Comparison of ENCODE assay signal across 8 cellular contexts in the genomic region with DNA sequence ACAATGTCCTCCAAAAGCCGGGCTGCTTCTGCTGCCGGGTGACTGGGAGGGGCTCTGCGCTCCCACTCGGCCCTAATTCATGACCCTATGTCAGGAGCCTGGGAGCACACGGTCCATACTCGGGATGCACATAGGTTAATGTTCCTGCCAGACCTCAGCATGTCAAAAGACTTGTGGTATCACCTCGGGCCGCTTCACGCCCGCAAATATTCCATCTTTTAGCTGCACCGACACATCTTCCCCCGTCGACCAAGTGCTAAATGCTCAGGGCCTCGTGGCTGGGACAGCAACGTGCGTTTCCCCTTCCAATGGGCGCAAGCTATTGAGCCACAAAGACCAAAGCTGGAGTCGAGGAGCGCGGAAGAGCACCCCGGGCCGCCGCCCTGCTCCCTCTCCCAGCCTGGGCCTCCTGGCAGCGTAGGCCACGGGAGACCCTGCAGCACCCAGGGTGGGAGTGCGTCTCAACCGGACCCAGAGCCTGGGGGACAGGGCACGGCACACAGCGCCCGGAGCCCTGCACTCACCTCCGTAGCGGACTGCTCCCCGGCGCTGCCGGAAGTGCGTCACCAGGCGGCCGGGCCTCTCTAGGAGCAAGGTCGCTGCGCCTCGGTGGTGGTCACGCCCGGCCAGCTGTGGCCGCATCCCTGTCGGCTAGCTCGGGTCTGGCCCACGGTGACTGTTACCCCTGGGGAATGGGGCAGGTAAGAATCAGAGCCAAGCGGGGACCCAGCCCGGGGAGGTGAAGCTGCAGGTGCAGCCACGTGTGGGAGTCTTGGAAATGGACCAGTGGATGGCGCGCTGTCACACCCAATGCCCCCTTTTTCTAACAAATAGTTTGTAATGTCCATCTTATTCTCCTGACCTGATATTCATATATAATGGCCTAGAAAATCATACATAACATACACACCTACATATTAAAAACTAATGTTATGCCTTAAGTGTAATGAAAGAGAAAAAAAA. TPM values are rescaled to one million over a fixed set of nuclear protein-coding genes. Genes with fewer than 3 reads are reported as not detected.
A peak's percentile ranks its signal among the peaks of the same experiment; 100 is the strongest.
DNase-seq lines count a peak whose midpoint lies in the region; ATAC-seq and TF ChIP-seq lines count a peak whose summit lies in the region.

A gene (minus strand): TSS at position 562 of the 963 bp plus-strand sequence. CDS start 5,451 bp downstream, outside the sequence.

- H3K9ac ChIP-seq in HUES48 (ENCODE audit: low read depth, low read length): peak within 1 kb of the TSS; percentile 94

- peak within 1 kb of the TSS; percentile 76 for H3K27ac ChIP-seq in HUES48 (ENCODE audit: low read depth, low read length)
- H3K27ac ChIP-seq in Peyer's patch: peak within 1 kb of the TSS; percentile 83 to 87 (median 86)
- peak within 1 kb of the TSS; percentile 87 for H3K27ac ChIP-seq in naive thymus-derived CD4-positive, alpha-beta T cell (ENCODE audit: low read depth, low read length)

- peak within 1 kb of the TSS; percentile 96 for H3K4me3 ChIP-seq in HUES48 (ENCODE audit: low read depth, low read length)
- H3K4me3 ChIP-seq in Peyer's patch: peak within 1 kb of the TSS; percentile 63 to 91 (median 80)
- peak within 1 kb of the TSS; percentile 92 for H3K4me3 ChIP-seq in naive thymus-derived CD4-positive, alpha-beta T cell (ENCODE audit: low read length)

- ATAC-seq in GM21381 (IDR thresholded peaks at IDR 0.05; ENCODE audit: unreplicated experiment): peak; percentile 97
- ATAC-seq in naive thymus-derived CD4-positive, alpha-beta T cell: peak; percentile 99
- ATAC-seq in stimulated activated memory B cell treated with anti-CD40 and anti-IgM and Interleukin-4, amounts not matched to agents 10 μg/mL and 1 μg/mL and 100 μg/mL, for 72 hours: peak; percentile 100

- H3K9me3 Mint-ChIP-seq in naive thymus-derived CD4-positive, alpha-beta T cell: peaks cover 0 to 3% (median 0%) of the 10 kb centered on the region in 11 donors
- no peaks in the 10 kb centered on the region for H3K9me3 Mint-ChIP-seq in stimulated activated memory B cell treated with anti-CD40 and anti-IgM and Interleukin-4, amounts not matched to agents 10 μg/mL and 1 μg/mL and 100 μg/mL, for 72 hours

- no peaks in the 10 kb centered on the region for H3K36me3 ChIP-seq in HUES48 (ENCODE audit: control insufficient read depth, insufficient read depth, low read length)
- no peaks in the 10 kb centered on the region for H3K36me3 ChIP-seq in Peyer's patch
- peaks cover 0 to 6% (median 0%) of the 10 kb centered on the region in 3 experiments for H3K36me3 ChIP-seq in naive thymus-derived CD4-positive, alpha-beta T cell (ENCODE audit: control insufficient read depth in 2 of 3, insufficient read depth in 3 of 3, low read length in 3 of 3)

- TF ChIP-seq POLR2A in Peyer's patch (IDR thresholded peaks at IDR 0.05): peak; percentile 49 to 52

- no peaks in the 10 kb centered on the region for H3K9me3 ChIP-seq in HUES48 (ENCODE audit: control insufficient read depth, insufficient read depth, low read length)
- H3K9me3 ChIP-seq in Peyer's patch: no peaks in the 10 kb centered on the region
- no peaks in the 10 kb centered on the region for H3K9me3 ChIP-seq in naive thymus-derived CD4-positive, alpha-beta T cell (ENCODE audit: control insufficient read depth in 2 of 3, low read length in 3 of 3)

- H3K4me1 ChIP-seq in HUES48 (ENCODE audit: control insufficient read depth, insufficient read depth, low read length) (no peaks in the 10 kb centered on the region), Peyer's patch (peaks cover 0 to 20% (median 0%) of the 10 kb centered on the region in 4 donors)
- peaks cover 4 to 6% of the 10 kb centered on the region in 2 donors for H3K4me1 ChIP-seq in naive thymus-derived CD4-positive, alpha-beta T cell (ENCODE audit: control insufficient read depth in 2 of 2, insufficient read depth in 2 of 2, low read length in 2 of 2)

- peaks cover 0 to 4% (median 2%) of the 10 kb centered on the region in 5 donors for H3K36me3 Mint-ChIP-seq in naive thymus-derived CD4-positive, alpha-beta T cell
- peaks cover 5% of the 10 kb centered on the region for H3K36me3 Mint-ChIP-seq in stimulated activated memory B cell treated with anti-CD40 and anti-IgM and Interleukin-4, amounts not matched to agents 10 μg/mL and 1 μg/mL and 100 μg/mL, for 72 hours

- POLR2A ChIA-PET in naive thymus-derived CD4-positive, alpha-beta T cell (lab: Charles Lee): interaction anchor here (0.5 to 3.7 kb wide), 5 partner anchors 17 to 102 kb away, joined by 4 to 36 read pairs (median 4); no protein-coding TSS in a partner anchor

- peak within 1 kb of the TSS; percentile 85 to 98 (median 92) for H3K27ac Mint-ChIP-seq in naive thymus-derived CD4-positive, alpha-beta T cell
- H3K27ac Mint-ChIP-seq in stimulated activated memory B cell treated with anti-CD40 and anti-IgM and Interleukin-4, amounts not matched to agents 10 μg/mL and 1 μg/mL and 100 μg/mL, for 72 hours: peak within 1 kb of the TSS; percentile 87

- peak in 2 of 6 experiments; percentile 14 to 21 for TF ChIP-seq CTCF in Peyer's patch (IDR thresholded peaks at IDR 0.05)

- intact Hi-C loops in naive thymus-derived CD4-positive, alpha-beta T cell (cut with micrococcal nuclease): loop anchor here (1.0 to 10.0 kb wide), 11 partner anchors 22 to 1203 kb away; a partner anchor contains a TSS

- H3K27me3 Mint-ChIP-seq in naive thymus-derived CD4-positive, alpha-beta T cell: no peaks in the 10 kb centered on the region
- H3K27me3 Mint-ChIP-seq in stimulated activated memory B cell treated with anti-CD40 and anti-IgM and Interleukin-4, amounts not matched to agents 10 μg/mL and 1 μg/mL and 100 μg/mL, for 72 hours: no peaks in the 10 kb centered on the region

- H3K27me3 ChIP-seq in HUES48 (ENCODE audit: control insufficient read depth, insufficient read depth, low read length): no peaks in the 10 kb centered on the region
- no peaks in the 10 kb centered on the region for H3K27me3 ChIP-seq in Peyer's patch
- H3K27me3 ChIP-seq in naive thymus-derived CD4-positive, alpha-beta T cell (ENCODE audit: control insufficient read depth in 2 of 2, insufficient read depth in 2 of 2, low read length in 2 of 2): no peaks in the 10 kb centered on the region

- CTCF ChIA-PET in naive thymus-derived CD4-positive, alpha-beta T cell (lab: Charles Lee): interaction anchor here (1.3 to 1.4 kb wide), 3 partner anchors 22 to 149 kb away, joined by 3 to 7 read pairs (median 4); no protein-coding TSS in a partner anchor

- H3K4me3 Mint-ChIP-seq in naive thymus-derived CD4-positive, alpha-beta T cell: peak within 1 kb of the TSS; percentile 88 to 97 (median 94)
- H3K4me3 Mint-ChIP-seq in stimulated activated memory B cell treated with anti-CD40 and anti-IgM and Interleukin-4, amounts not matched to agents 10 μg/mL and 1 μg/mL and 100 μg/mL, for 72 hours: peak within 1 kb of the TSS; percentile 94

- peak; percentile 72 for DNase-seq in DMS114 treated with DMSO at 0.1 percent for 48 hours (lab: John Stamatoyannopoulos, UW; ENCODE audit: unreplicated experiment)
- DNase-seq in Peyer's patch: peak; percentile 86 to 94 (median 90)
- peak; percentile 54 to 70 for DNase-seq in activated T-helper 1 cell treated with anti-CD3 and anti-CD28 coated beads, Interleukin-2, amount 50 U/mL, for 16 hours (ENCODE audit: low read depth in 1 of 2, low spot score in 1 of 2)
- DNase-seq in fibroblast of gingiva (ENCODE audit: low read depth): peak; percentile 79
- DNase-seq in naive thymus-derived CD4-positive, alpha-beta T cell: peak; percentile 53 to 84 (median 72)

- H3K4me1 Mint-ChIP-seq in naive thymus-derived CD4-positive, alpha-beta T cell: peaks cover 13 to 39% (median 27%) of the 10 kb centered on the region in 7 donors
- H3K4me1 Mint-ChIP-seq in stimulated activated memory B cell treated with anti-CD40 and anti-IgM and Interleukin-4, amounts not matched to agents 10 μg/mL and 1 μg/mL and 100 μg/mL, for 72 hours: peaks cover 10% of the 10 kb centered on the region

RNA-seq across cellular contexts. Expression of the gene that starts here (rescaled TPM):
- total RNA-seq in Peyer's patch: 10 to 100 TPM in 2 of 4 donors, 1 to 10 TPM in 2; 4.4 to 28.9 (median 9.5) TPM
- total RNA-seq in naive thymus-derived CD4-positive, alpha-beta T cell: 10 to 100 TPM in 2 of 5 experiments, 1 to 10 TPM in 3; 6.5 to 16.0 (median 8.8) TPM
- polyA plus RNA-seq in naive thymus-derived CD4-positive, alpha-beta T cell: 1 to 10 TPM; 7.1 to 7.5 TPM

Comparison
In these comparisons a context has a peak if more than half of its experiments do, and no peak if none do; other contexts are left out.
1. Peak in every context shown above with its lines: DNase-seq, ATAC-seq, H3K4me3 ChIP-seq and H3K27ac ChIP-seq.